Comparison of ENCODE assay signal across 8 cellular contexts in the genomic region with DNA sequence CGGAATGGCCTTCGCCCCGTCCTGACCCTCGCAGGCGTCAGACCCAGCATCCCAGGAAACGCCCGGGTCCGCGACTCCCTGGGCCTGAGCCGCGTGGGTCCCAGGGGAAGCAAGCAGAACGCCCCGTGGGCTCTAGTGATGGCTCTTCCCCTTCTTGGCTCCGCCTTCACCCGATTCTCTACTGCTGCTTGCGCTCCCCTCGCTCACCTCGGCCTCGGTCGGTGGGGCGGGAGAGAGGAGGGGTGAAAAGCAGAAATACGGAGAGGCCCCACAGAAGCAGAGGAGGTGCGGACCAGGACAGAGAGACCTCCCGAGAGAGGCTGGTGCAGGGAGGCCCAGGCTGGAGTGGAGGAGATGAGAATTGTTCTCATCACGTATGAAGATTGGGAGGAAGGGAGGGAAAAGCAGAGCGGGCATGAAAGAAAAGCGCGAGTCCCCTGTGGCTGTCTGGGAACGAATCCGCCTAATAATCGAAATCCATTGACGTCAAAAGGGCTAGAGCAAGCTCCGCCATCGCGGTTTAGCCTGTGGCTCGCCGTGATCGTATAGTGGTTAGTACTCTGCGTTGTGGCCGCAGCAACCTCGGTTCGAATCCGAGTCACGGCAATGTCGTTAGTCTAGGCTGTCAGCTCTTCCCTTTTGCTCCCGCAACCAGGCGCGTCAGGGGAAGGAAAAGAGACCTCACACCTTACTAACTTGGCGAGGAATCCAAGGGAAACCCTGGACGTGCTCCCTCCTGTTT.
DNase-seq lines count a peak whose midpoint lies in the region; ATAC-seq and TF ChIP-seq lines count a peak whose summit lies in the region.
"Not testable (repeated sequence)": the region's sequence is repeated elsewhere in the genome, so short reads cannot be mapped to it uniquely, and the experiment has no call there.

No MANE protein-coding gene starts in this region.

- not testable (repeated sequence) for TF ChIP-seq CTCF in CD4-positive, alpha-beta T cell (IDR thresholded peaks at IDR 0.05); SK-N-SH (IDR thresholded peaks at IDR 0.05); astrocyte of the spinal cord (IDR thresholded peaks at IDR 0.05; ENCODE audit: low read depth, low read length); foreskin fibroblast (IDR thresholded peaks at IDR 0.05; ENCODE audit: low read depth, low read length); mesothelial cell of epicardium (IDR thresholded peaks at IDR 0.05; ENCODE audit: unreplicated experiment); spleen (IDR thresholded peaks at IDR 0.05 in 8 of 11, conservative IDR thresholded peaks at IDR 0.05 in 3 of 11)

- peak; percentile 88 for ATAC-seq in CD4-positive, alpha-beta T cell (ENCODE audit: poor library complexity)
- ATAC-seq in GM21423 (IDR thresholded peaks at IDR 0.05; ENCODE audit: unreplicated experiment) (peak; percentile 76), HG03095 (IDR thresholded peaks at IDR 0.05; ENCODE audit: unreplicated experiment) (peak; percentile 64)

- H3K4me1 Mint-ChIP-seq in CD4-positive, alpha-beta T cell (ENCODE audit: low read depth): peaks cover 17% of the 10 kb centered on the region
- peaks cover 13% of the 10 kb centered on the region for H3K4me1 Mint-ChIP-seq in mesothelial cell of epicardium

- CTCF ChIA-PET in CD4-positive, alpha-beta T cell (lab: Charles Lee); SK-N-SH (lab: Yijun Ruan, JAX): not testable (repeated sequence)

- peak overlapping the region; percentile 90 for H3K4me3 Mint-ChIP-seq in CD4-positive, alpha-beta T cell
- peak overlapping the region; percentile 74 for H3K4me3 Mint-ChIP-seq in mesothelial cell of epicardium

- H3F3A ChIP-seq in SK-N-SH (replicated peaks; ENCODE audit: insufficient read depth): not testable (repeated sequence)

- H3K36me3 Mint-ChIP-seq in CD4-positive, alpha-beta T cell (ENCODE audit: low read depth): peaks cover 12% of the 10 kb centered on the region
- H3K36me3 Mint-ChIP-seq in mesothelial cell of epicardium: not testable (repeated sequence)

- H3K4me3 ChIP-seq in SK-N-SH (ENCODE audit: low read depth in 2 of 2, low read length in 1 of 2) (peak overlapping the region; percentile 43 to 65; a peak in 3 of 4 replicates), astrocyte of the spinal cord (ENCODE audit: low read depth, low read length) (peak overlapping the region; percentile 50), foreskin fibroblast (ENCODE audit: low read depth in 1 of 2, low read length in 2 of 2) (peak overlapping the region; percentile 48 to 51), spleen (peak overlapping the region in 5 of 8 donors; percentile 26 to 59 (median 30))

- H3K79me2 ChIP-seq in SK-N-SH (ENCODE audit: insufficient read depth): not testable (repeated sequence)

- in situ Hi-C loops in astrocyte of the spinal cord (cut with HindIII; ENCODE audit: low sequenced_read_pairs): not testable (repeated sequence)

- peak overlapping the region; percentile 68; the same call in 1 of the 2 replicates for H3K4me2 ChIP-seq in SK-N-SH

- no CpG with 5 or more reads among the region's 50 CpGs for WGBS in SK-N-SH (ENCODE audit: low lambda C conversion rate)
- WGBS in spleen, 5 donors: 0% methylated on average over 1 of the region's 50 CpGs; no CpG with 5 or more reads in 4 of the 5 donors

- H3K27ac ChIP-seq in CD4-positive, alpha-beta T cell (ENCODE audit: low read depth, low read length); SK-N-SH (ENCODE audit: low read depth in 2 of 2, low read length in 1 of 2); spleen: not testable (repeated sequence)

- H3K36me3 ChIP-seq in SK-N-SH (replicated peaks in 1 of 2; ENCODE audit: control insufficient read depth in 1 of 2, insufficient read depth in 2 of 2, low read length in 1 of 2); spleen: not testable (repeated sequence)

- not testable (repeated sequence) for TF ChIP-seq EP300 in SK-N-SH (IDR thresholded peaks at IDR 0.05; ENCODE audit: borderline replicate concordance in 1 of 2, low read depth in 1 of 2, low read length in 1 of 2)

- intact Hi-C loops in CD4-positive, alpha-beta T cell (cut with DNase I, micrococcal nuclease): loop anchor here in 1 of 2 experiments (5.0 kb wide), 1 partner anchor 56 kb away; no protein-coding TSS in a partner anchor
- intact Hi-C loops in spleen (cut with DNase I; ENCODE audit: low total_unique reads): not testable (repeated sequence)

- H3K9ac ChIP-seq in SK-N-SH: not testable (repeated sequence)

- not testable (repeated sequence) for H3K9me2 ChIP-seq in SK-N-SH

- peak overlapping the region; percentile 89 for H3K27ac Mint-ChIP-seq in CD4-positive, alpha-beta T cell
- H3K27ac Mint-ChIP-seq in mesothelial cell of epicardium: not testable (repeated sequence)

- H2AFZ ChIP-seq in SK-N-SH (ENCODE audit: low read depth): peak overlapping the region; percentile 85; the same call in 1 of the 2 replicates

- H3K9me3 ChIP-seq in CD4-positive, alpha-beta T cell (ENCODE audit: control insufficient read depth, low read length); SK-N-SH; spleen: not testable (repeated sequence)

- peaks cover 29% of the 10 kb centered on the region for H3K27me3 Mint-ChIP-seq in CD4-positive, alpha-beta T cell
- not testable (repeated sequence) for H3K27me3 Mint-ChIP-seq in mesothelial cell of epicardium (ENCODE audit: low read depth)

- not testable (repeated sequence) for H3K27me3 ChIP-seq in CD4-positive, alpha-beta T cell (ENCODE audit: control insufficient read depth, insufficient read depth, low read length)
- peaks cover 15% of the 10 kb centered on the region for H3K27me3 ChIP-seq in SK-N-SH (ENCODE audit: insufficient read depth)
- peaks cover 0 to 47% (median 25%) of the 10 kb centered on the region in 7 donors for H3K27me3 ChIP-seq in spleen (replicated peaks in 1 of 7)

- not testable (repeated sequence) for TF ChIP-seq POLR2A in spleen (IDR thresholded peaks at IDR 0.05)

- not testable (repeated sequence) for DNase-seq in CD4-positive, alpha-beta T cell; SK-N-SH; astrocyte of the spinal cord (ENCODE audit: low read depth, low spot score); foreskin fibroblast; mesothelial cell of epicardium (ENCODE audit: low spot score in 2 of 2, unreplicated experiment in 2 of 2); spleen

- not testable (repeated sequence) for H3K9me3 Mint-ChIP-seq in CD4-positive, alpha-beta T cell; mesothelial cell of epicardium

- not testable (repeated sequence) for H4K20me1 ChIP-seq in SK-N-SH (ENCODE audit: insufficient read depth)

- POLR2A ChIA-PET in CD4-positive, alpha-beta T cell (lab: Charles Lee); SK-N-SH (lab: Yijun Ruan, JAX): not testable (repeated sequence)

- TF ChIP-seq RAD21 in SK-N-SH (IDR thresholded peaks at IDR 0.05; ENCODE audit: low read length): not testable (repeated sequence)

- not testable (repeated sequence) for H3K4me1 ChIP-seq in SK-N-SH (ENCODE audit: control insufficient read depth in 1 of 2, insufficient read depth in 2 of 2, low read depth in 1 of 2, low read length in 1 of 2)
- peaks cover 0 to 13% (median 6%) of the 10 kb centered on the region in 6 donors for H3K4me1 ChIP-seq in spleen
